Comparison of ENCODE assay signal across 1 cellular context in the genomic region with DNA sequence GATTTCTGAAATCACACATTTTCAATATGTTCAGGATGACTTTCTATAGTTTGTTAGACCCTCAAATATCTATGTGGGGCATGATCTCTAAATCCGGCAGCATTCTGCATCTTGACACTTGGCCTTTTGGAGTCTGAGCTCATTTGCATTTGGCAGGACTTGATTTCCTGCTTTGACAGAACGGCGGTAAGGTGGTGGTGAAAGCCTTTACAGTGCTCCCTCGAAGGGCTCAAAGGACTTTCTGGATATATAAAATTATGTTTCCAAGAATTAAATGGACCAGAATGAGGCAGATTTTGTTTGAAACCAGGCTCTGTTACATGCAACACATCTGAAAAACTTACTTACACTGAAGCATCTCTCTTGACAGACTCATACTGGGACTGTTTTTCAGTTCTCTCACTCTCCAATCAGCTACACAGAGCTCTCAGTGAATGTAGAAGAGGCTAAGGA.
TF ChIP-seq lines count a peak whose summit lies in the region.

No MANE protein-coding gene starts in this region.

TF ChIP-seq in GM23338, 12 proteins besides CTCF, POLR2A, EP300 and RAD21:
- TF ChIP-seq, protein P1, sequence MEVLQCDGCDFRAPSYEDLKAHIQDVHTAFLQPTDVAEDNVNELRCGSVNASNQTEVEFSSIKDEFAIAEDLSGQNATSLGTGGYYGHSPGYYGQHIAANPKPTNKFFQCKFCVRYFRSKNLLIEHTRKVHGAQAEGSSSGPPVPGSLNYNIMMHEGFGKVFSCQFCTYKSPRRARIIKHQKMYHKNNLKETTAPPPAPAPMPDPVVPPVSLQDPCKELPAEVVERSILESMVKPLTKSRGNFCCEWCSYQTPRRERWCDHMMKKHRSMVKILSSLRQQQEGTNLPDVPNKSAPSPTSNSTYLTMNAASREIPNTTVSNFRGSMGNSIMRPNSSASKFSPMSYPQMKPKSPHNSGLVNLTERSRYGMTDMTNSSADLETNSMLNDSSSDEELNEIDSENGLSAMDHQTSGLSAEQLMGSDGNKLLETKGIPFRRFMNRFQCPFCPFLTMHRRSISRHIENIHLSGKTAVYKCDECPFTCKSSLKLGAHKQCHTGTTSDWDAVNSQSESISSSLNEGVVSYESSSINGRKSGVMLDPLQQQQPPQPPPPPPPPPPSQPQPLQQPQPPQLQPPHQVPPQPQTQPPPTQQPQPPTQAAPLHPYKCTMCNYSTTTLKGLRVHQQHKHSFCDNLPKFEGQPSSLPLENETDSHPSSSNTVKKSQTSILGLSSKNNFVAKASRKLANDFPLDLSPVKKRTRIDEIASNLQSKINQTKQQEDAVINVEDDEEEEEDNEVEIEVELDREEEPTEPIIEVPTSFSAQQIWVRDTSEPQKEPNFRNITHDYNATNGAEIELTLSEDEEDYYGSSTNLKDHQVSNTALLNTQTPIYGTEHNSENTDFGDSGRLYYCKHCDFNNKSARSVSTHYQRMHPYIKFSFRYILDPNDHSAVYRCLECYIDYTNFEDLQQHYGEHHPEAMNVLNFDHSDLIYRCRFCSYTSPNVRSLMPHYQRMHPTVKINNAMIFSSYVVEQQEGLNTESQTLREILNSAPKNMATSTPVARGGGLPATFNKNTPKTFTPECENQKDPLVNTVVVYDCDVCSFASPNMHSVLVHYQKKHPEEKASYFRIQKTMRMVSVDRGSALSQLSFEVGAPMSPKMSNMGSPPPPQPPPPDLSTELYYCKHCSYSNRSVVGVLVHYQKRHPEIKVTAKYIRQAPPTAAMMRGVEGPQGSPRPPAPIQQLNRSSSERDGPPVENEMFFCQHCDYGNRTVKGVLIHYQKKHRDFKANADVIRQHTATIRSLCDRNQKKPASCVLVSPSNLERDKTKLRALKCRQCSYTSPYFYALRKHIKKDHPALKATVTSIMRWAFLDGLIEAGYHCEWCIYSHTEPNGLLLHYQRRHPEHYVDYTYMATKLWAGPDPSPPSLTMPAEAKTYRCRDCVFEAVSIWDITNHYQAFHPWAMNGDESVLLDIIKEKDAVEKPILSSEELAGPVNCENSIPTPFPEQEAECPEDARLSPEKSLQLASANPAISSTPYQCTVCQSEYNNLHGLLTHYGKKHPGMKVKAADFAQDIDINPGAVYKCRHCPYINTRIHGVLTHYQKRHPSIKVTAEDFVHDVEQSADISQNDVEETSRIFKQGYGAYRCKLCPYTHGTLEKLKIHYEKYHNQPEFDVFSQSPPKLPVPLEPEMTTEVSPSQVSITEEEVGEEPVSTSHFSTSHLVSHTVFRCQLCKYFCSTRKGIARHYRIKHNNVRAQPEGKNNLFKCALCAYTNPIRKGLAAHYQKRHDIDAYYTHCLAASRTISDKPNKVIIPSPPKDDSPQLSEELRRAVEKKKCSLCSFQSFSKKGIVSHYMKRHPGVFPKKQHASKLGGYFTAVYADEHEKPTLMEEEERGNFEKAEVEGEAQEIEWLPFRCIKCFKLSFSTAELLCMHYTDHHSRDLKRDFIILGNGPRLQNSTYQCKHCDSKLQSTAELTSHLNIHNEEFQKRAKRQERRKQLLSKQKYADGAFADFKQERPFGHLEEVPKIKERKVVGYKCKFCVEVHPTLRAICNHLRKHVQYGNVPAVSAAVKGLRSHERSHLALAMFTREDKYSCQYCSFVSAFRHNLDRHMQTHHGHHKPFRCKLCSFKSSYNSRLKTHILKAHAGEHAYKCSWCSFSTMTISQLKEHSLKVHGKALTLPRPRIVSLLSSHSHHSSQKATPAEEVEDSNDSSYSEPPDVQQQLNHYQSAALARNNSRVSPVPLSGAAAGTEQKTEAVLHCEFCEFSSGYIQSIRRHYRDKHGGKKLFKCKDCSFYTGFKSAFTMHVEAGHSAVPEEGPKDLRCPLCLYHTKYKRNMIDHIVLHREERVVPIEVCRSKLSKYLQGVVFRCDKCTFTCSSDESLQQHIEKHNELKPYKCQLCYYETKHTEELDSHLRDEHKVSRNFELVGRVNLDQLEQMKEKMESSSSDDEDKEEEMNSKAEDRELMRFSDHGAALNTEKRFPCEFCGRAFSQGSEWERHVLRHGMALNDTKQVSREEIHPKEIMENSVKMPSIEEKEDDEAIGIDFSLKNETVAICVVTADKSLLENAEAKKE (CRISPR knock-in tag; IDR thresholded peaks at IDR 0.05): no peak
- TF ChIP-seq ZNF331 (CRISPR knock-in tag; IDR thresholded peaks at IDR 0.05; ENCODE audit: low read depth) (no peak), JUNB (IDR thresholded peaks at IDR 0.05; ENCODE audit: unreplicated experiment) (no peak), ZNF114 (CRISPR knock-in tag; IDR thresholded peaks at IDR 0.05) (no peak), POLR2AphosphoS5 (IDR thresholded peaks at IDR 0.05; ENCODE audit: low read depth) (no peak), EZH2phosphoT487 (IDR thresholded peaks at IDR 0.05; ENCODE audit: unreplicated experiment) (no peak)
- TF ChIP-seq, protein P2, sequence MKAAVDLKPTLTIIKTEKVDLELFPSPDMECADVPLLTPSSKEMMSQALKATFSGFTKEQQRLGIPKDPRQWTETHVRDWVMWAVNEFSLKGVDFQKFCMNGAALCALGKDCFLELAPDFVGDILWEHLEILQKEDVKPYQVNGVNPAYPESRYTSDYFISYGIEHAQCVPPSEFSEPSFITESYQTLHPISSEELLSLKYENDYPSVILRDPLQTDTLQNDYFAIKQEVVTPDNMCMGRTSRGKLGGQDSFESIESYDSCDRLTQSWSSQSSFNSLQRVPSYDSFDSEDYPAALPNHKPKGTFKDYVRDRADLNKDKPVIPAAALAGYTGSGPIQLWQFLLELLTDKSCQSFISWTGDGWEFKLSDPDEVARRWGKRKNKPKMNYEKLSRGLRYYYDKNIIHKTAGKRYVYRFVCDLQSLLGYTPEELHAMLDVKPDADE (IDR thresholded peaks at IDR 0.05): no peak
